ENCODE assay signal across 8 cellular contexts in genomic region chr22:31753634-31754471, GRCh38.
A peak's percentile ranks its signal among the peaks of the same experiment; 100 is the strongest.
DNase-seq lines count a peak whose midpoint lies in the region; ATAC-seq lines count a peak whose summit lies in the region.

Gene DEPDC5 (plus strand): TSS chr22:31754019. CDS start chr22:31754922, 903 bp downstream.

- peaks cover 23% of the 10 kb centered on the region for H3K36me3 Mint-ChIP-seq in effector memory CD8-positive, alpha-beta T cell (ENCODE audit: insufficient read depth)
- no peaks in the 10 kb centered on the region for H3K36me3 Mint-ChIP-seq in memory B cell

- peak within 1 kb of the TSS; percentile 95 to 97 for H3K27ac Mint-ChIP-seq in effector memory CD8-positive, alpha-beta T cell
- peak within 1 kb of the TSS; percentile 98 for H3K27ac Mint-ChIP-seq in memory B cell

- ATAC-seq in GM21360 (IDR thresholded peaks at IDR 0.05; ENCODE audit: unreplicated experiment) (peak; percentile 58), memory B cell (ENCODE audit: low read depth) (peak; percentile 74)
- peak; percentile 76 for ATAC-seq in effector memory CD8-positive, alpha-beta T cell (replicated peaks)

- no peaks in the 10 kb centered on the region for H3K27me3 Mint-ChIP-seq in effector memory CD8-positive, alpha-beta T cell
- no peaks in the 10 kb centered on the region for H3K27me3 Mint-ChIP-seq in memory B cell

- peak; percentile 98 for DNase-seq in COLO668 (lab: John Stamatoyannopoulos, UW; ENCODE audit: unreplicated experiment)
- peak; percentile 18 to 96 (median 90) for DNase-seq in HUDEP-2 (lab: John Stamatoyannopoulos, UW; ENCODE audit: unreplicated experiment in 76 of 76)
- peak; percentile 90 for DNase-seq in NOMO-1 treated with dmso at 0.1 percent for 144 hours (lab: John Stamatoyannopoulos, UW; ENCODE audit: unreplicated experiment)
- DNase-seq in activated CD8-positive, alpha-beta memory T cell treated with anti-CD3 and anti-CD28 coated beads for 48 hours (ENCODE audit: low read depth in 2 of 3, low spot score in 2 of 3) = peak; percentile 92 to 94 (median 93)
- peak; percentile 94 to 97 (median 95) for DNase-seq in effector memory CD8-positive, alpha-beta T cell
- DNase-seq in memory B cell (ENCODE audit: low spot score in 2 of 2) = peak; percentile 97
- DNase-seq in stimulated activated CD8-positive, alpha-beta memory T cell treated with anti-CD3 and anti-CD28 coated beads, Interleukin-12 subunit alpha, Interleukin-12 subunit beta, amount 100 ng/mL, for 24 hours (ENCODE audit: extremely low read depth) = peak; percentile 84

- H3K4me3 Mint-ChIP-seq in effector memory CD8-positive, alpha-beta T cell = peak within 1 kb of the TSS; percentile 81 to 82
- H3K4me3 Mint-ChIP-seq in memory B cell = peak within 1 kb of the TSS; percentile 88

- peaks cover 27 to 34% of the 10 kb centered on the region in 2 donors for H3K4me1 Mint-ChIP-seq in effector memory CD8-positive, alpha-beta T cell (ENCODE audit: low read depth in 2 of 2)
- H3K4me1 Mint-ChIP-seq in memory B cell = peaks cover 34% of the 10 kb centered on the region

- H3K9me3 Mint-ChIP-seq in effector memory CD8-positive, alpha-beta T cell = no peaks in the 10 kb centered on the region
- no peaks in the 10 kb centered on the region for H3K9me3 Mint-ChIP-seq in memory B cell

Comparison
In these comparisons a context has a peak if more than half of its experiments do, and no peak if none do; other contexts are left out.
1. Peak in every context shown above with its lines: DNase-seq and ATAC-seq.